In the genomic region with DNA sequence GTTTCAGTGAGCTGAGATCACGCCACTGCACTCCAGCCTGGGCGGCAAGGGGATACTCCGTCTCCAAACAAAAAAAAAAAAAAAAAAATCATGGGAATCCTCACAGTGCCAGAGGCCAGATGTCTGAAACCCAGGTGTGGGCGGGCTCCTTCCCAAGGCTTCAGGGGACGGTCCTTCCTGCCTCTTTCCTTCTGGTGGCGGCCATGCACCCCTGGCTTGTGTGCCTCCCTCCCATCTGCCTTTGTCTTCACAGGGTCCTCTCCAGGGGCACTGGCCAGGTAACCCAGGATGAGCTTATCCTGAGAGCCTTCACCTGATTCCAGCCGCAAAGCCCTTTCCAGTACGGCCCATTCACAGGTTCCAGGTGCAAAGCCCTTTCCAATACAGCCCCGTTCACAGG, we compare ENCODE assay signal across 27 cellular contexts.
"Had no signal": no experiment of that assay in that cellular context is flagged by ENCODE, and none has a peak within 500 bp of the region (broad histone marks: within the 10 kb centered on the region; RNA-seq: fewer than 3 reads in every experiment).

No MANE protein-coding gene starts in this region.

- ATAC-seq: activated CD4-positive, CD25-positive, alpha-beta regulatory T cell treated with anti-CD3 and anti-CD28 coated beads, Interleukin-2, amount 50 U/mL, for 24 hours; activated CD8-positive, alpha-beta T cell treated with anti-CD3 and anti-CD28 coated beads, Interleukin-2, amount 10 ng/mL, durations not matched to agents 7 days and 5 days; activated T-helper 17 cell treated with anti-CD3 and anti-CD28 coated beads, Interleukin-2, amount 50 U/mL, for 72 hours; esophagus mucosa; gastroesophageal sphincter; lower lobe of right lung; naive thymus-derived CD4-positive, alpha-beta T cell; pancreas; right cardiac atrium; stimulated activated naive CD8-positive, alpha-beta T cell treated with anti-CD3 and anti-CD28 coated beads, Interleukin-15, Interleukin-2, amounts not matched to agents 100 U/mL and 50 U/mL, for 24 hours; T-helper 17 cell had no signal

- H3K4me3 ChIP-seq: breast epithelium, gastroesophageal sphincter, lower lobe of right lung, pancreas, SK-N-MC, tibial nerve, vagina had no signal

- H3K9me3 ChIP-seq: breast epithelium, gastroesophageal sphincter, lower lobe of right lung, pancreas, tibial nerve, vagina had no signal

- H3K27me3 ChIP-seq: breast epithelium, gastroesophageal sphincter, pancreas, tibial nerve, vagina had no signal

- H3K27ac Mint-ChIP-seq: activated CD4-positive, alpha-beta T cell treated with anti-CD3 and anti-CD28 coated beads, Interleukin-2, amount 10 ng/mL, durations not matched to agents 7 days and 5 days; activated naive CD8-positive, alpha-beta T cell treated with anti-CD3 and anti-CD28 coated beads, Interleukin-2, amount 10 ng/mL, durations not matched to agents 7 days and 5 days; activated T-helper 17 cell treated with anti-CD3 and anti-CD28 coated beads, Interleukin-2, amount 50 U/mL, for 72 hours; T-helper 17 cell had no signal

- FAIRE-seq: endothelial cell of umbilical vein, keratinocyte, pancreas had no signal

- H3K36me3 Mint-ChIP-seq: activated naive CD8-positive, alpha-beta T cell treated with anti-CD3 and anti-CD28 coated beads, Interleukin-2, amount 10 ng/mL, durations not matched to agents 7 days and 5 days; naive thymus-derived CD4-positive, alpha-beta T cell had no signal

- H3K36me3 ChIP-seq: breast epithelium, gastroesophageal sphincter, lower lobe of right lung, pancreas, tibial nerve, vagina had no signal

- H3K4me1 ChIP-seq: breast epithelium, gastroesophageal sphincter, lower lobe of right lung, pancreas had no signal

- DNase-seq: activated CD4-positive, alpha-beta T cell treated with anti-CD3 and anti-CD28 coated beads, Interleukin-2, amount 10 ng/mL, durations not matched to agents 7 days and 5 days; activated CD8-positive, alpha-beta T cell treated with anti-CD3 and anti-CD28 coated beads, Interleukin-2, amount 10 ng/mL, durations not matched to agents 7 days and 5 days; activated naive CD4-positive, alpha-beta T cell treated with Interleukin-2 at 50 U/mL for 16 hours; amniotic stem cell; effector CD4-positive, alpha-beta T cell; lower lobe of right lung; mesendoderm; naive thymus-derived CD4-positive, alpha-beta T cell; stimulated activated CD4-positive, alpha-beta T cell treated with anti-CD3 and anti-CD28 coated beads, Interleukin-12 subunit alpha, Interleukin-12 subunit beta, amount 100 ng/mL, for 4 hours; stimulated activated CD4-positive, alpha-beta T cell treated with anti-CD3 and anti-CD28 coated beads, Interleukin-4, amount 100 ng/mL, for 4 hours; stimulated activated naive CD8-positive, alpha-beta T cell treated with anti-CD3 and anti-CD28 coated beads, Interleukin-15, Interleukin-2, amounts not matched to agents 100 U/mL and 50 U/mL, for 24 hours; substantia nigra; SW 1271; T-helper 17 cell had no signal

- H3K9me3 Mint-ChIP-seq: activated CD4-positive, alpha-beta T cell treated with anti-CD3 and anti-CD28 coated beads, Interleukin-2, amount 10 ng/mL, durations not matched to agents 7 days and 5 days; activated naive CD8-positive, alpha-beta T cell treated with anti-CD3 and anti-CD28 coated beads, Interleukin-2, amount 10 ng/mL, durations not matched to agents 7 days and 5 days; activated T-helper 17 cell treated with anti-CD3 and anti-CD28 coated beads, Interleukin-2, amount 50 U/mL, for 72 hours; naive thymus-derived CD4-positive, alpha-beta T cell had no signal

- H3K27ac ChIP-seq: breast epithelium, gastroesophageal sphincter, lower lobe of right lung, pancreas, SK-N-MC, tibial nerve, vagina had no signal

- H3K4me3 Mint-ChIP-seq: activated CD4-positive, alpha-beta T cell treated with anti-CD3 and anti-CD28 coated beads, Interleukin-2, amount 10 ng/mL, durations not matched to agents 7 days and 5 days; activated CD8-positive, alpha-beta T cell treated with anti-CD3 and anti-CD28 coated beads, Interleukin-2, amount 10 ng/mL, durations not matched to agents 7 days and 5 days; activated naive CD8-positive, alpha-beta T cell treated with anti-CD3 and anti-CD28 coated beads, Interleukin-2, amount 10 ng/mL, durations not matched to agents 7 days and 5 days; activated T-helper 17 cell treated with anti-CD3 and anti-CD28 coated beads, Interleukin-2, amount 50 U/mL, for 72 hours; naive thymus-derived CD4-positive, alpha-beta T cell; T-helper 17 cell had no signal

- H3K27me3 Mint-ChIP-seq: activated CD4-positive, alpha-beta T cell treated with anti-CD3 and anti-CD28 coated beads, Interleukin-2, amount 10 ng/mL, durations not matched to agents 7 days and 5 days; activated naive CD8-positive, alpha-beta T cell treated with anti-CD3 and anti-CD28 coated beads, Interleukin-2, amount 10 ng/mL, durations not matched to agents 7 days and 5 days; activated T-helper 17 cell treated with anti-CD3 and anti-CD28 coated beads, Interleukin-2, amount 50 U/mL, for 72 hours; naive thymus-derived CD4-positive, alpha-beta T cell; T-helper 17 cell had no signal
